In the genomic region with DNA sequence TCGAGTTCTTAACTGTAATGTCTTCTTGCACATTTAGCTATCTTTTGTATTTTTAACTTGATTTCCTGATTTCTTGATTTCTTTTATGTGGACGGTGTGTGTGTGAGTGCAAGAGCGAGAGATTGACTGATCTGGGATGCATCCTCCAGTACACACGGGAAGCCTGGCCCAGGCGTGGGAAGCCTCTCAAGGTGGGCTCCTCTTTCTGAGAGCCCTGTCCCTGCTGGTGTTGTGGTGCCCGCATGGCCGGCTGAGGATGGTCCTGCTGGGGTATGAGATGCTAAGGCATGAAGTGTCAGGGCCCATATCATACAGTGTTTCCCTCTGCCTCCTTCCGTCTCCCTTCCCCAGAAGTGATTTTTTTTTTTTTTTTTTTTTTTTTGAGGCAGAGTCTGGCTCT, we compare ENCODE assay signal across 25 cellular contexts.
"Had no signal": no experiment of that assay in that cellular context is flagged by ENCODE, and none has a peak within 500 bp of the region (broad histone marks: within the 10 kb centered on the region; RNA-seq: fewer than 3 reads in every experiment).

No MANE protein-coding gene starts in this region.

- H3K27ac ChIP-seq: neural progenitor cell, ovary, parathyroid adenoma, psoas muscle, right lobe of liver, sigmoid colon, suprapubic skin, testis, tibial artery, transverse colon, upper lobe of right lung, uterus had no signal

- H3K9ac ChIP-seq: neural progenitor cell, parathyroid adenoma had no signal

- H3K27me3 ChIP-seq: neural progenitor cell, ovary, right lobe of liver, testis, transverse colon, uterus had no signal

- DNase-seq: naive thymus-derived CD4-positive, alpha-beta T cell; natural killer cell; occipital lobe; ovary; psoas muscle; right cardiac atrium; right lobe of liver; sigmoid colon; small intestine; stimulated activated CD4-positive, alpha-beta T cell treated with anti-CD3 and anti-CD28 coated beads, Interleukin-15, amount 100 ng/mL, for 24 hours; stimulated activated CD4-positive, alpha-beta T cell treated with anti-CD3 and anti-CD28 coated beads, Interleukin-4, amount 100 ng/mL, for 1 hour; stimulated activated CD4-positive, alpha-beta T cell treated with anti-CD3 and anti-CD28 coated beads, Interleukin-4, amount 100 ng/mL, for 4 hours; stimulated activated CD8-positive, alpha-beta memory T cell treated with anti-CD3 and anti-CD28 coated beads, Interleukin-4, amount 100 ng/mL, for 48 hours; stimulated activated naive CD4-positive, alpha-beta T cell; stimulated activated naive CD8-positive, alpha-beta T cell treated with anti-CD3 and anti-CD28 coated beads, Interleukin-15, amount 100 ng/mL, for 72 hours; stimulated activated naive CD8-positive, alpha-beta T cell treated with anti-CD3 and anti-CD28 coated beads, Interleukin-15, Interleukin-2, amounts not matched to agents 100 U/mL and 50 U/mL, for 24 hours; substantia nigra; testis; transverse colon; upper lobe of right lung; uterus had no signal

- H3K9me3 ChIP-seq: ovary, psoas muscle, right lobe of liver, sigmoid colon, suprapubic skin, testis, tibial artery, transverse colon, upper lobe of right lung, uterus had no signal

- FAIRE-seq: small intestine had no signal

- H3K4me3 ChIP-seq: neural progenitor cell, ovary, psoas muscle, right lobe of liver, sigmoid colon, suprapubic skin, testis, tibial artery, transverse colon, upper lobe of right lung, uterus had no signal

- H3K4me2 ChIP-seq: neural progenitor cell had no signal

- H3K4me1 ChIP-seq: parathyroid adenoma, psoas muscle, right lobe of liver, sigmoid colon, suprapubic skin, testis, tibial artery, transverse colon, upper lobe of right lung, uterus had no signal

- H3K36me3 ChIP-seq: neural progenitor cell, ovary, right lobe of liver, sigmoid colon, suprapubic skin, tibial artery, transverse colon, upper lobe of right lung, uterus had no signal
